9 cellular contexts compared by ENCODE assay signal in genomic region chr2:102620367-102620766, GRCh38. TPM values are rescaled to one million over a fixed set of nuclear protein-coding genes. Genes with fewer than 3 reads are reported as not detected.
DNase-seq lines count a peak whose midpoint lies in the region; ATAC-seq and TF ChIP-seq lines count a peak whose summit lies in the region.
"Had no signal": no experiment of that assay in that cellular context is flagged by ENCODE, and none has a peak within 500 bp of the region (broad histone marks: within the 10 kb centered on the region; RNA-seq: fewer than 3 reads in every experiment).

No MANE protein-coding gene starts in this region.

- peak overlapping the region; percentile 30 for H3K4me3 ChIP-seq in endodermal cell (ENCODE audit: low read length)
- no peak overlapping the region for H3K4me3 ChIP-seq in trophoblast cell (ENCODE audit: low read depth, low read length)

- H4K91ac ChIP-seq in trophoblast cell (ENCODE audit: low read depth, low read length), result no peak overlapping the region

- 47 to 52% methylated on average over 6 to 11 of the region's 11 CpGs for WGBS in endodermal cell (ENCODE audit: insufficient coverage in 1 of 2, insufficient read length in 1 of 2), 2 experiments
- WGBS in trophoblast cell (ENCODE audit: extremely low coverage, insufficient coverage, insufficient read length), result no CpG with 5 or more reads among the region's 11 CpGs

- peak overlapping the region; percentile 80; the same call in 1 of the 2 replicates for H3K9ac ChIP-seq in ES-I3 (ENCODE audit: low read depth, low read length)
- no peak overlapping the region for H3K9ac ChIP-seq in endodermal cell (ENCODE audit: extremely low read depth, low read length, poor library complexity, severe bottlenecking)
- no peak overlapping the region for H3K9ac ChIP-seq in trophoblast cell (ENCODE audit: low read length)

- H3K27ac Mint-ChIP-seq in endodermal cell (no peak overlapping the region), osteocyte (ENCODE audit: unreplicated experiment) (no peak overlapping the region)

- no peaks in the 10 kb centered on the region for H3K79me1 ChIP-seq in trophoblast cell (ENCODE audit: low read length)

- DNase-seq in NCI-H1105 (lab: John Stamatoyannopoulos, UW), result peak; percentile 39
- DNase-seq in endodermal cell, result peak; percentile 71
- DNase-seq in osteocyte (ENCODE audit: extremely low spot score, unreplicated experiment), result no peak
- no peak for DNase-seq in inferior parietal cortex (ENCODE audit: extremely low spot score)
- DNase-seq in trophoblast cell, result no peak
- DNase-seq: brain microvascular endothelial cell, occipital lobe had no signal

- no peak overlapping the region for H3K18ac ChIP-seq in trophoblast cell (ENCODE audit: low read length)

- no peaks in the 10 kb centered on the region for H3K9me3 ChIP-seq in ES-I3 (ENCODE audit: control insufficient read depth, insufficient read depth, low read length)
- H3K9me3 ChIP-seq in endodermal cell (ENCODE audit: control insufficient read depth, low read length), result no peaks in the 10 kb centered on the region
- no peaks in the 10 kb centered on the region for H3K9me3 ChIP-seq in trophoblast cell (ENCODE audit: insufficient read depth, low read depth, low read length)

- H2AFZ ChIP-seq in trophoblast cell (ENCODE audit: insufficient read depth, low read length, poor library complexity), result no peak overlapping the region

- no peak overlapping the region for H3K27ac ChIP-seq in endodermal cell (ENCODE audit: low read depth, low read length)
- no peak overlapping the region for H3K27ac ChIP-seq in trophoblast cell (ENCODE audit: low read depth, low read length)
- H3K27ac ChIP-seq: brain microvascular endothelial cell had no signal

- H3K4me1 ChIP-seq in ES-I3 (ENCODE audit: insufficient read depth, low read length), result no peaks in the 10 kb centered on the region
- no peaks in the 10 kb centered on the region for H3K4me1 ChIP-seq in endodermal cell (ENCODE audit: control insufficient read depth, insufficient read depth, low read length)
- peaks cover 12 to 14% of the 10 kb centered on the region in 2 experiments for H3K4me1 ChIP-seq in trophoblast cell (ENCODE audit: control insufficient read depth in 1 of 2, insufficient read depth in 2 of 2, low read length in 2 of 2)

- no peak overlapping the region for H3K4ac ChIP-seq in trophoblast cell (ENCODE audit: low read depth, low read length)

- H3K4me3 Mint-ChIP-seq in endodermal cell (peak overlapping the region; percentile 51), osteocyte (ENCODE audit: unreplicated experiment) (peak overlapping the region; percentile 18)

- no peak overlapping the region for H4K8ac ChIP-seq in trophoblast cell (ENCODE audit: low read depth, low read length)

- no peak overlapping the region for H4K12ac ChIP-seq in trophoblast cell (ENCODE audit: low read depth, low read length)

- H2BK5ac ChIP-seq in trophoblast cell (ENCODE audit: low read depth, low read length, poor library complexity), result no peak overlapping the region

- H3K14ac ChIP-seq in trophoblast cell (ENCODE audit: low read length), result no peak overlapping the region

- peaks cover 3% of the 10 kb centered on the region for H3K9me3 Mint-ChIP-seq in endodermal cell
- no peaks in the 10 kb centered on the region for H3K9me3 Mint-ChIP-seq in osteocyte (ENCODE audit: unreplicated experiment)

- no peak overlapping the region for H3K23ac ChIP-seq in trophoblast cell (ENCODE audit: low read length)

- H3K36me3 Mint-ChIP-seq in endodermal cell (ENCODE audit: low read depth) (no peaks in the 10 kb centered on the region), osteocyte (ENCODE audit: unreplicated experiment) (no peaks in the 10 kb centered on the region)

- no peak overlapping the region for H2BK120ac ChIP-seq in trophoblast cell (ENCODE audit: insufficient read depth, low read length, poor library complexity)

- TF ChIP-seq CTCF in endodermal cell (conservative IDR thresholded peaks at IDR 0.05) (no peak), osteocyte (IDR thresholded peaks at IDR 0.05) (no peak)

- no peaks in the 10 kb centered on the region for H3K36me3 ChIP-seq in ES-I3 (ENCODE audit: insufficient read depth, low read length)
- no peaks in the 10 kb centered on the region for H3K36me3 ChIP-seq in endodermal cell (ENCODE audit: control insufficient read depth, insufficient read depth, low read length)
- H3K36me3 ChIP-seq in trophoblast cell (ENCODE audit: control insufficient read depth in 1 of 2, insufficient read depth in 2 of 2, low read length in 2 of 2), result no peaks in the 10 kb centered on the region
- H3K36me3 ChIP-seq: brain microvascular endothelial cell had no signal

- no peaks in the 10 kb centered on the region for H3K79me2 ChIP-seq in trophoblast cell (ENCODE audit: control insufficient read depth, insufficient read depth, low read length, poor library complexity)

- no peak overlapping the region for H2AK5ac ChIP-seq in trophoblast cell (ENCODE audit: low read length)

- H3K4me1 Mint-ChIP-seq in endodermal cell (peaks cover 5% of the 10 kb centered on the region), osteocyte (ENCODE audit: unreplicated experiment) (peaks cover 8% of the 10 kb centered on the region)

- peaks cover 77% of the 10 kb centered on the region for H3K27me3 Mint-ChIP-seq in endodermal cell (ENCODE audit: insufficient read depth)
- H3K27me3 Mint-ChIP-seq in osteocyte (ENCODE audit: unreplicated experiment), result peaks cover 61% of the 10 kb centered on the region

- no peak overlapping the region for H3K4me2 ChIP-seq in trophoblast cell (ENCODE audit: low read length)

- H2BK12ac ChIP-seq in trophoblast cell (ENCODE audit: low read length), result no peak overlapping the region

- no peak for ATAC-seq in HG03354 (IDR thresholded peaks at IDR 0.05; ENCODE audit: poor library complexity, severe bottlenecking, unreplicated experiment)

- H3K27me3 ChIP-seq in endodermal cell (ENCODE audit: control insufficient read depth, insufficient read depth, low read length, poor library complexity, severe bottlenecking) (peaks cover 87% of the 10 kb centered on the region), trophoblast cell (ENCODE audit: insufficient read depth, low read length) (peaks cover 21% of the 10 kb centered on the region)

RNA-seq across cellular contexts. Expression of gene SLC9A2, which starts 1.0 kb away (rescaled TPM):
- total RNA-seq in endodermal cell, result not detected
- polyA plus RNA-seq in endodermal cell (2013, experiment 1 of 2), result not detected
- polyA plus RNA-seq in endodermal cell (2013, experiment 2 of 2), result not detected
- total RNA-seq in osteocyte, result not detected in 2 replicates
- polyA plus RNA-seq in trophoblast cell (2013), result 1.3 and 1.6 TPM in 2 replicates

Comparison
In these comparisons a context has a peak if more than half of its experiments do, and no peak if none do; other contexts are left out.
1. DNase-seq: peak in NCI-H1105 (single experiment) and endodermal cell (single experiment); none in osteocyte (single experiment), inferior parietal cortex (single experiment) and trophoblast cell (0 of 2).